In the genomic region with DNA sequence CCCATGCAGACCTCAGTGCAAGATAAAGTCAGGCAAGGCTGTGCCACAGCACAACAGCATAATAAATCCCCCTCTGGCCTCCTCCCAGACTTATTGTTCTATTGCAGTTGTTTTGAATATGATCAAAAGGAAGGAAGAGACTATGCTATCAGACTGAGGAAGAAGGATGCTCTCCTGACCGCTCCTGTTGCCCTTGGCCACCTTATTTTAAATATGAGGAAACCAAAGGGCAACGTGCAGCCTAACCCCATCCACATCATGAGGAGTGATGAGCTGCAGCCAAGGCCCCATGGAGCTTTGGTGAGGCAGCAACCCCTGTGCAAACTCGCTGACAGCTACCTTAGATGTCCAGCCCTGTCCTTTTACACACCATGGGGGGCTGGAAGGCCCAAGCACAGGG, we compare ENCODE assay signal across 29 cellular contexts.
DNase-seq lines count a peak whose midpoint lies in the region; ATAC-seq, FAIRE-seq and TF ChIP-seq lines count a peak whose summit lies in the region.
"Had no signal": no experiment of that assay in that cellular context is flagged by ENCODE, and none has a peak within 500 bp of the region (broad histone marks: within the 10 kb centered on the region; RNA-seq: fewer than 3 reads in every experiment).

No MANE protein-coding gene starts in this region.

- no peaks in the 10 kb centered on the region for H3K36me3 Mint-ChIP-seq in activated naive CD4-positive, alpha-beta T cell treated with anti-CD3 and anti-CD28 coated beads, Interleukin-2, amount 50 U/mL, for 24 hours
- no peaks in the 10 kb centered on the region for H3K36me3 Mint-ChIP-seq in activated naive CD4-positive, alpha-beta T cell treated with anti-CD3 and anti-CD28 coated beads, Interleukin-2, amount 50 U/mL, for 72 hours
- peaks cover 0 to 11% (median 0%) of the 10 kb centered on the region in 5 donors for H3K36me3 Mint-ChIP-seq in naive thymus-derived CD4-positive, alpha-beta T cell

- CTCF ChIA-PET in endothelial cell of umbilical vein (lab: Charles Lee), result interaction anchor here (0.7 to 1.4 kb wide), 3 partner anchors 17 to 315 kb away, joined by 3 read pairs; no protein-coding TSS in a partner anchor
- CTCF ChIA-PET in naive thymus-derived CD4-positive, alpha-beta T cell (lab: Charles Lee), result no interaction called here

- H3K27ac ChIP-seq in endothelial cell of umbilical vein (ENCODE audit: insufficient read depth, low read depth, low read length) (peak overlapping the region; percentile 13), upper lobe of right lung (peak overlapping the region; percentile 9)
- no peak overlapping the region for H3K27ac ChIP-seq in naive thymus-derived CD4-positive, alpha-beta T cell (ENCODE audit: low read depth, low read length)
- H3K27ac ChIP-seq: 22Rv1, brain microvascular endothelial cell, PC-9, tibial nerve had no signal

- peak; percentile 42 for TF ChIP-seq POLR2A in endothelial cell of umbilical vein (IDR thresholded peaks at IDR 0.05; ENCODE audit: low read depth, low read length)

- no peak for ATAC-seq in activated naive CD4-positive, alpha-beta T cell treated with anti-CD3 and anti-CD28 coated beads, Interleukin-2, amount 50 U/mL, for 72 hours
- no peak for ATAC-seq in naive thymus-derived CD4-positive, alpha-beta T cell
- peak; percentile 17 for ATAC-seq in upper lobe of right lung
- ATAC-seq: activated CD8-positive, alpha-beta T cell treated with anti-CD3 and anti-CD28 coated beads for 36 hours; GM23338; stimulated activated naive CD8-positive, alpha-beta T cell treated with anti-CD3 and anti-CD28 coated beads, Interleukin-15, amount 100 ng/mL, for 72 hours; T-cell had no signal

- H3K27me3 ChIP-seq in endothelial cell of umbilical vein (ENCODE audit: control insufficient read depth in 2 of 2, insufficient read depth in 2 of 2, low read length in 2 of 2) (no peaks in the 10 kb centered on the region), upper lobe of right lung (no peaks in the 10 kb centered on the region)
- no peaks in the 10 kb centered on the region for H3K27me3 ChIP-seq in naive thymus-derived CD4-positive, alpha-beta T cell (ENCODE audit: control insufficient read depth in 2 of 2, insufficient read depth in 2 of 2, low read length in 2 of 2)
- H3K27me3 ChIP-seq: brain microvascular endothelial cell, tibial nerve had no signal

- H3K79me2 ChIP-seq in endothelial cell of umbilical vein (ENCODE audit: control insufficient read depth, insufficient read depth, low read length), result no peaks in the 10 kb centered on the region

- TF ChIP-seq CTCF in endothelial cell of umbilical vein (IDR thresholded peaks at IDR 0.05; ENCODE audit: extremely low read depth in 1 of 2, insufficient read depth in 1 of 2, low read depth in 1 of 2, low read length in 2 of 2) (no peak), upper lobe of right lung (IDR thresholded peaks at IDR 0.05) (no peak)

- H4K20me1 ChIP-seq in endothelial cell of umbilical vein (replicated peaks; ENCODE audit: control insufficient read depth, extremely low read depth, insufficient read depth, low read length), result no peaks in the 10 kb centered on the region

- H3K4me3 ChIP-seq in endothelial cell of umbilical vein (replicated peaks in 1 of 3; ENCODE audit: insufficient read depth in 1 of 3, low read depth in 1 of 3, low read length in 3 of 3), result no peak overlapping the region
- no peak overlapping the region for H3K4me3 ChIP-seq in naive thymus-derived CD4-positive, alpha-beta T cell (ENCODE audit: low read length)
- H3K4me3 ChIP-seq in upper lobe of right lung, result no peak overlapping the region
- H3K4me3 ChIP-seq: GM23338, PC-9, tibial nerve had no signal

- intact Hi-C loops in endothelial cell of umbilical vein (cut with micrococcal nuclease) (loop anchor here (1.0 kb wide), 1 partner anchor 228 kb away; no protein-coding TSS in a partner anchor), upper lobe of right lung (cut with DNase I) (no loop called here)
- intact Hi-C loops in naive thymus-derived CD4-positive, alpha-beta T cell (cut with micrococcal nuclease), result no loop called here

- H3K27me3 Mint-ChIP-seq in activated naive CD4-positive, alpha-beta T cell treated with anti-CD3 and anti-CD28 coated beads, Interleukin-2, amount 50 U/mL, for 24 hours, result no peaks in the 10 kb centered on the region
- no peaks in the 10 kb centered on the region for H3K27me3 Mint-ChIP-seq in naive thymus-derived CD4-positive, alpha-beta T cell
- H3K27me3 Mint-ChIP-seq: activated CD8-positive, alpha-beta T cell treated with anti-CD3 and anti-CD28 coated beads for 36 hours; stimulated activated naive CD8-positive, alpha-beta T cell treated with anti-CD3 and anti-CD28 coated beads, Interleukin-15, amount 100 ng/mL, for 72 hours; T-cell had no signal

- H3K36me3 ChIP-seq in endothelial cell of umbilical vein (ENCODE audit: control insufficient read depth in 2 of 2, extremely low read depth in 1 of 2, insufficient read depth in 2 of 2, low read length in 2 of 2), result no peaks in the 10 kb centered on the region
- H3K36me3 ChIP-seq in naive thymus-derived CD4-positive, alpha-beta T cell (ENCODE audit: control insufficient read depth in 2 of 3, insufficient read depth in 3 of 3, low read length in 3 of 3), result no peaks in the 10 kb centered on the region
- H3K36me3 ChIP-seq in upper lobe of right lung, result no peaks in the 10 kb centered on the region
- H3K36me3 ChIP-seq: brain microvascular endothelial cell, tibial nerve had no signal

- POLR2A ChIA-PET in endothelial cell of umbilical vein (lab: Charles Lee), result interaction anchor here (1.1 kb wide), 1 partner anchor 292 kb away, joined by 5 read pairs; a partner anchor contains a TSS
- POLR2A ChIA-PET in naive thymus-derived CD4-positive, alpha-beta T cell (lab: Charles Lee), result interaction anchor here (0.9 kb wide), 1 partner anchor 11 kb away, joined by 3 read pairs; no protein-coding TSS in a partner anchor

- no peaks in the 10 kb centered on the region for H3K9me1 ChIP-seq in endothelial cell of umbilical vein (replicated peaks; ENCODE audit: control insufficient read depth, extremely low read depth, insufficient read depth, low read length)

- H3K9ac ChIP-seq in endothelial cell of umbilical vein (replicated peaks; ENCODE audit: extremely low read depth, insufficient read depth, low read length), result no peak overlapping the region

- peak overlapping the region; percentile 4 for H3K4me3 Mint-ChIP-seq in activated naive CD4-positive, alpha-beta T cell treated with anti-CD3 and anti-CD28 coated beads, Interleukin-2, amount 50 U/mL, for 24 hours
- H3K4me3 Mint-ChIP-seq in naive thymus-derived CD4-positive, alpha-beta T cell, result peak overlapping the region in 5 of 10 donors; percentile 29 to 58 (median 43)
- H3K4me3 Mint-ChIP-seq: activated CD8-positive, alpha-beta T cell treated with anti-CD3 and anti-CD28 coated beads for 36 hours; GM23338; stimulated activated naive CD8-positive, alpha-beta T cell treated with anti-CD3 and anti-CD28 coated beads, Interleukin-15, amount 100 ng/mL, for 72 hours had no signal

- no peaks in the 10 kb centered on the region for H3K9me3 Mint-ChIP-seq in activated naive CD4-positive, alpha-beta T cell treated with anti-CD3 and anti-CD28 coated beads, Interleukin-2, amount 50 U/mL, for 24 hours
- H3K9me3 Mint-ChIP-seq in activated naive CD4-positive, alpha-beta T cell treated with anti-CD3 and anti-CD28 coated beads, Interleukin-2, amount 50 U/mL, for 72 hours, result no peaks in the 10 kb centered on the region
- H3K9me3 Mint-ChIP-seq in naive thymus-derived CD4-positive, alpha-beta T cell, result no peaks in the 10 kb centered on the region
- H3K9me3 Mint-ChIP-seq: activated CD8-positive, alpha-beta T cell treated with anti-CD3 and anti-CD28 coated beads for 36 hours; GM23338; stimulated activated naive CD8-positive, alpha-beta T cell treated with anti-CD3 and anti-CD28 coated beads, Interleukin-15, amount 100 ng/mL, for 72 hours; T-cell had no signal

- no TSS peak for BruUV-seq in endothelial cell of umbilical vein (replicated peaks; lab: Mats Ljungman, UMichigan)

- no peak overlapping the region for H3K27ac Mint-ChIP-seq in activated naive CD4-positive, alpha-beta T cell treated with anti-CD3 and anti-CD28 coated beads, Interleukin-2, amount 50 U/mL, for 24 hours
- H3K27ac Mint-ChIP-seq in activated naive CD4-positive, alpha-beta T cell treated with anti-CD3 and anti-CD28 coated beads, Interleukin-2, amount 50 U/mL, for 72 hours, result no peak overlapping the region
- peak overlapping the region in 7 of 9 donors; percentile 18 to 84 (median 60) for H3K27ac Mint-ChIP-seq in naive thymus-derived CD4-positive, alpha-beta T cell
- H3K27ac Mint-ChIP-seq: activated CD8-positive, alpha-beta T cell treated with anti-CD3 and anti-CD28 coated beads for 36 hours; GM23338; stimulated activated naive CD8-positive, alpha-beta T cell treated with anti-CD3 and anti-CD28 coated beads, Interleukin-15, amount 100 ng/mL, for 72 hours; T-cell had no signal

- in situ Hi-C loops in KBM-7 (cut with MboI; ENCODE audit: low pct_unique_long_range_greater_than_20kb, low sequenced_read_pairs), result no loop called here

- peaks cover 22% of the 10 kb centered on the region for H3K4me1 ChIP-seq in endothelial cell of umbilical vein (ENCODE audit: control insufficient read depth, extremely low read depth, insufficient read depth, low read length)
- peaks cover 6 to 52% of the 10 kb centered on the region in 2 donors for H3K4me1 ChIP-seq in naive thymus-derived CD4-positive, alpha-beta T cell (ENCODE audit: control insufficient read depth in 2 of 2, insufficient read depth in 2 of 2, low read length in 2 of 2)
- H3K4me1 ChIP-seq in upper lobe of right lung, result peaks cover 9% of the 10 kb centered on the region

- H3K9me3 ChIP-seq in endothelial cell of umbilical vein (replicated peaks; ENCODE audit: control insufficient read depth, insufficient read depth, low read length) (no peaks in the 10 kb centered on the region), upper lobe of right lung (no peaks in the 10 kb centered on the region)
- H3K9me3 ChIP-seq in naive thymus-derived CD4-positive, alpha-beta T cell (ENCODE audit: control insufficient read depth in 2 of 3, low read length in 3 of 3), result no peaks in the 10 kb centered on the region
- H3K9me3 ChIP-seq: tibial nerve had no signal

- peak overlapping the region; percentile 23 for H2AFZ ChIP-seq in endothelial cell of umbilical vein (ENCODE audit: low read depth, low read length)
- H2AFZ ChIP-seq: GM23338, PC-9 had no signal

- no peak overlapping the region for H3K4me2 ChIP-seq in endothelial cell of umbilical vein (ENCODE audit: insufficient read depth, low read length)
- H3K4me2 ChIP-seq: GM23338, PC-9 had no signal

- DNase-seq in activated naive CD4-positive, alpha-beta T cell treated with anti-CD3 and anti-CD28 coated beads, Interleukin-2, amount 50 U/mL, for 72 hours (ENCODE audit: low spot score in 2 of 2), result no peak
- peak; percentile 84 for DNase-seq in endothelial cell of umbilical vein (ENCODE audit: low read depth, low spot score)
- no peak for DNase-seq in naive thymus-derived CD4-positive, alpha-beta T cell
- DNase-seq in upper lobe of right lung, result no peak
- DNase-seq in hippocampal formation (lab: John Stamatoyannopoulos, UW), result no peak
- no peak for DNase-seq in activated CD8-positive, alpha-beta memory T cell treated with anti-CD3 and anti-CD28 coated beads, Interleukin-2, amount 50 U/mL, for 4 hours
- DNase-seq in KBM-7, result no peak
- DNase-seq: activated CD4-positive, alpha-beta T cell treated with anti-CD3 and anti-CD28 coated beads for 1 hour; activated CD8-positive, alpha-beta T cell treated with anti-CD3 and anti-CD28 coated beads for 36 hours; activated gamma-delta T cell; activated T-cell treated with anti-CD3 and anti-CD28 coated beads for 4 hours; brain microvascular endothelial cell; COR-L47; effector CD4-positive, alpha-beta T cell; GF-D8; islet precursor cell; KG1; MM.1S; NCI-H1417; NCI-H2081 treated with DMSO at 0.1 percent for 48 hours; NCI-H446; PC-9; stimulated activated naive CD8-positive, alpha-beta T cell treated with anti-CD3 and anti-CD28 coated beads, Interleukin-15, amount 100 ng/mL, for 72 hours; T-cell had no signal

- FAIRE-seq in endothelial cell of umbilical vein (lab: Jason Lieb, UNC), result peak; percentile 89
- FAIRE-seq: GM18507 had no signal

- H3K4me1 Mint-ChIP-seq in activated naive CD4-positive, alpha-beta T cell treated with anti-CD3 and anti-CD28 coated beads, Interleukin-2, amount 50 U/mL, for 24 hours, result peaks cover 80% of the 10 kb centered on the region
- H3K4me1 Mint-ChIP-seq in naive thymus-derived CD4-positive, alpha-beta T cell, result peaks cover 6 to 97% (median 87%) of the 10 kb centered on the region in 7 donors

- dilution Hi-C loops in endothelial cell of umbilical vein (cut with MboI; ENCODE audit: extremely low pct_ligation_motif_present, low sequenced_read_pairs), result no loop called here

Comparison
In these comparisons a context has a peak if more than half of its experiments do, and no peak if none do; other contexts are left out.
1. H3K27ac Mint-ChIP-seq: peak in naive thymus-derived CD4-positive, alpha-beta T cell (7 of 9); none in activated naive CD4-positive, alpha-beta T cell treated with anti-CD3 and anti-CD28 coated beads, Interleukin-2, amount 50 U/mL, for 24 hours (single experiment) and activated naive CD4-positive, alpha-beta T cell treated with anti-CD3 and anti-CD28 coated beads, Interleukin-2, amount 50 U/mL, for 72 hours (0 of 2).